Comparison of ENCODE assay signal across 1 cellular context in genomic region chr7:116547347-116547746, GRCh38.
TF ChIP-seq lines count a peak whose summit lies in the region.

No MANE protein-coding gene starts in this region.

TF ChIP-seq in HEK293, 187 proteins besides CTCF, POLR2A, EP300 and RAD21 (continued from another document and continues in another):
- TF ChIP-seq ZBTB6 (tag by site-specific recombination; IDR thresholded peaks at IDR 0.05): no peak; the same call in 1 of the 2 replicates
- no peak for TF ChIP-seq ZNF18 (tag by site-specific recombination; IDR thresholded peaks at IDR 0.05)
- TF ChIP-seq ZNF169 (tag by site-specific recombination; IDR thresholded peaks at IDR 0.05): no peak
- TF ChIP-seq ZNF660 (tag by site-specific recombination; IDR thresholded peaks at IDR 0.05): peak; percentile 100
- no peak for TF ChIP-seq ZFHX2 (tag by site-specific recombination; conservative IDR thresholded peaks at IDR 0.05)
- no peak for TF ChIP-seq ZNF350 (tag by site-specific recombination; IDR thresholded peaks at IDR 0.05)
- TF ChIP-seq SALL2 (tag by site-specific recombination; IDR thresholded peaks at IDR 0.05; ENCODE audit: borderline replicate concordance): no peak
- no peak for TF ChIP-seq ZNF830 (tag by site-specific recombination; IDR thresholded peaks at IDR 0.05; ENCODE audit: low read depth)
- no peak for TF ChIP-seq ZNF791 (tag by site-specific recombination; IDR thresholded peaks at IDR 0.05)
- TF ChIP-seq ZSCAN5A (tag by site-specific recombination; IDR thresholded peaks at IDR 0.05): no peak
- TF ChIP-seq ZNF776 (tag by site-specific recombination; IDR thresholded peaks at IDR 0.05; ENCODE audit: borderline replicate concordance): no peak
- TF ChIP-seq ZNF248 (tag by site-specific recombination; IDR thresholded peaks at IDR 0.05): no peak
- TF ChIP-seq INSM2 (tag by site-specific recombination; IDR thresholded peaks at IDR 0.05): peak; percentile 85
- TF ChIP-seq SP3 (tag by site-specific recombination; IDR thresholded peaks at IDR 0.05): peak; percentile 26; the same call in 1 of the 2 replicates
- peak; percentile 78 for TF ChIP-seq ZNF366 (tag by site-specific recombination; conservative IDR thresholded peaks at IDR 0.05)
- TF ChIP-seq PATZ1 (tag by site-specific recombination; IDR thresholded peaks at IDR 0.05): peak; percentile 49; the same call in 1 of the 2 replicates
- peak; percentile 24; the same call in 1 of the 2 replicates for TF ChIP-seq ZSCAN30 (tag by site-specific recombination; IDR thresholded peaks at IDR 0.05)
- peak; percentile 70 for TF ChIP-seq ATF2 (tag by site-specific recombination; IDR thresholded peaks at IDR 0.05; ENCODE audit: low read depth)
- peak; percentile 78 for TF ChIP-seq TSHZ1 (tag by site-specific recombination; IDR thresholded peaks at IDR 0.05; ENCODE audit: borderline replicate concordance)
- TF ChIP-seq ZNF354C (tag by site-specific recombination; IDR thresholded peaks at IDR 0.05; ENCODE audit: borderline replicate concordance, low read depth): no peak
- no peak for TF ChIP-seq ZBTB8A (tag by site-specific recombination; IDR thresholded peaks at IDR 0.05)
- TF ChIP-seq RBAK (tag by site-specific recombination; IDR thresholded peaks at IDR 0.05): no peak
- TF ChIP-seq ZNF629 (tag by site-specific recombination; IDR thresholded peaks at IDR 0.05): peak; percentile 91
- no peak for TF ChIP-seq ZNF571 (tag by site-specific recombination; IDR thresholded peaks at IDR 0.05)
- peak; percentile 59; the same call in 1 of the 2 replicates for TF ChIP-seq GLIS1 (tag by site-specific recombination; IDR thresholded peaks at IDR 0.05)
- 0 out of 2 replicates have a peak, but pooled peaks have one; percentile 11 for TF ChIP-seq ZFP37 (tag by site-specific recombination; IDR thresholded peaks at IDR 0.05)
- peak; percentile 68; the same call in 1 of the 2 replicates for TF ChIP-seq HIC1 (tag by site-specific recombination; IDR thresholded peaks at IDR 0.05)
- TF ChIP-seq ZNF558 (tag by site-specific recombination; IDR thresholded peaks at IDR 0.05): 0 out of 2 replicates have a peak, but pooled peaks have one; percentile 9
- peak; percentile 64 for TF ChIP-seq ZNF324 (tag by site-specific recombination; IDR thresholded peaks at IDR 0.05)
- no peak for TF ChIP-seq HOXC10 (CRISPR knock-in tag; IDR thresholded peaks at IDR 0.05)
- TF ChIP-seq OSR2 (tag by site-specific recombination; IDR thresholded peaks at IDR 0.05): peak; percentile 9; the same call in 1 of the 2 replicates
- 0 out of 2 replicates have a peak, but pooled peaks have one; percentile 32 for TF ChIP-seq ZBTB17 (tag by site-specific recombination; IDR thresholded peaks at IDR 0.05)
- no peak for TF ChIP-seq REPIN1 (tag by site-specific recombination; IDR thresholded peaks at IDR 0.05; ENCODE audit: low read depth)
- no peak for TF ChIP-seq GLIS2 (tag by site-specific recombination; IDR thresholded peaks at IDR 0.05)
- 0 out of 2 replicates have a peak, but pooled peaks have one; percentile 54 for TF ChIP-seq BCL11A (tag by site-specific recombination; IDR thresholded peaks at IDR 0.05; ENCODE audit: low read depth)
- peak; percentile 51; the same call in 1 of the 2 replicates for TF ChIP-seq ZBTB21 (tag by site-specific recombination; IDR thresholded peaks at IDR 0.05)
- TF ChIP-seq ZSCAN23 (tag by site-specific recombination; IDR thresholded peaks at IDR 0.05): peak; percentile 53; the same call in 1 of the 2 replicates
- no peak for TF ChIP-seq ZNF677 (tag by site-specific recombination; IDR thresholded peaks at IDR 0.05)
- TF ChIP-seq ZNF704 (tag by site-specific recombination; IDR thresholded peaks at IDR 0.05): no peak
- no peak for TF ChIP-seq ZNF398 (tag by site-specific recombination; IDR thresholded peaks at IDR 0.05)
- TF ChIP-seq ZNF174 (tag by site-specific recombination; IDR thresholded peaks at IDR 0.05): 0 out of 2 replicates have a peak, but pooled peaks have one; percentile 6
- TF ChIP-seq ZNF394 (tag by site-specific recombination; IDR thresholded peaks at IDR 0.05; ENCODE audit: borderline replicate concordance): peak; percentile 53; the same call in 1 of the 2 replicates
- TF ChIP-seq MYNN (tag by site-specific recombination; IDR thresholded peaks at IDR 0.05; ENCODE audit: borderline replicate concordance): no peak
